Comparison of ENCODE assay signal across 8 cellular contexts in the genomic region with DNA sequence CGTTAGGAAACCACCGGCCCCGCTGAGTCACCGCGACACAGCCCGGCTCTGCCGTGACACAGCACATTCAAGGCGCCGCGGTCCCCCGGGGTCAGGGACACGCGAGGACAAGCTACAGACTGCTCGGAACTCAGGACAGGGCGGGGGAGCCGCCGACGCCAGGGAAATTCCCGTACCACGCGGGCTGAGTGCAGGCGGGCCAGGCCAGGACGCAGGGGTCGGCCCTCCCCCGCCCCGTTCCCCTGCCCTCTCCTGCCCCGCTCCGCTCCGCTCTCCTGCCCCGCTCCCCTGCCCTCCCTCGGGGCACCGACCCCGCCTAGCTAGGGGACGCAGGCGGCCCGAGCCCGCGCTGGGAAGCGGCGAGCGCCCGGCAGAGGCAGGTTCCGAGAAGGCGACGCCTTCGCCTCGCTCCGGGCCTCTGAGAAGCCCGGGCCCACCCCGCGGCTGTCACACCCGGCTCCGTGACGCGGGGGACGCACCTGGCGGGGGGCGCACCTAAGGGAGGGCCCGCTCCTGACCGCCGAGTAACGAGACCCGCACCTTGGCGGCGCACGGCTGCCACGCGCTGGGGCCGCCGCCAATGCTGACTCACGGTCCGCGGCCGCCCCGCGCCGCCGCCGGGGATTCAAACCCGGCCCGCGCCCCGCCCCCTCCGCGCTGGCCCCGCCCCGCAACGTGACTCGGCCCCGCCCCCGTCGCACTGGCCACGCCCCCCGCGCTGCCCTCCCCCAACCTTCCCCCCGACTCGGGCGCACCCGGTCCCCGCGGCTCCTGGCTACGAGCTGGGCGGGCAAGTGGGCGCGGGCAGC.
DNase-seq lines count a peak whose midpoint lies in the region; ATAC-seq lines count a peak whose summit lies in the region.

No MANE protein-coding gene starts in this region.

- ATAC-seq in GM19035 (IDR thresholded peaks at IDR 0.05; ENCODE audit: unreplicated experiment) (peak; percentile 62), HG03439 (IDR thresholded peaks at IDR 0.05; ENCODE audit: unreplicated experiment) (no peak)

- peak; percentile 45 for DNase-seq in Ammon's horn (ENCODE audit: low spot score)
- DNase-seq in NAMALWA (ENCODE audit: low spot score), result peak; percentile 71
- DNase-seq in activated CD4-positive, CD25-positive, alpha-beta regulatory T cell treated with anti-CD3 and anti-CD28 coated beads, Interleukin-2, amount 50 U/mL, for 16 hours (ENCODE audit: low read depth, low spot score), result peak; percentile 42
- peak; percentile 55 for DNase-seq in central memory CD4-positive, alpha-beta T cell
- peak; percentile 68 for DNase-seq in kidney glomerular epithelial cell (lab: John Stamatoyannopoulos, UW)
- DNase-seq in stimulated activated CD4-positive, alpha-beta T cell treated with anti-CD3 and anti-CD28 coated beads, Interleukin-1b, Interleukin-23, amount 100 ng/mL, for 1 hour (ENCODE audit: low read depth in 2 of 2), result peak; percentile 23 to 65
